In genomic region chr9:129582865-129583264, GRCh38 we compare ENCODE assay signal across 29 cellular contexts. TPM values are rescaled to one million over a fixed set of nuclear protein-coding genes. Genes with fewer than 3 reads are reported as not detected.
DNase-seq lines count a peak whose midpoint lies in the region; ATAC-seq and TF ChIP-seq lines count a peak whose summit lies in the region.
"Had no signal": no experiment of that assay in that cellular context is flagged by ENCODE, and none has a peak within 500 bp of the region (broad histone marks: within the 10 kb centered on the region; RNA-seq: fewer than 3 reads in every experiment).

No MANE protein-coding gene starts in this region.

- intact Hi-C loops in activated naive CD4-positive, alpha-beta T cell treated with anti-CD3 and anti-CD28 coated beads for 36 hours (cut with micrococcal nuclease): no loop called here
- intact Hi-C loops in IMR-90 (cut with micrococcal nuclease): no loop called here
- intact Hi-C loops in esophagus squamous epithelium (cut with DNase I): no loop called here

- H3K27ac ChIP-seq in IMR-90 (ENCODE audit: insufficient read depth, low read length) (no peak overlapping the region), neuronal stem cell (replicated peaks; ENCODE audit: low read length) (no peak overlapping the region), esophagus squamous epithelium (no peak overlapping the region)
- H3K27ac ChIP-seq: C4-2B, foreskin keratinocyte, heart right ventricle, parathyroid adenoma, right atrium auricular region, SJSA1, spleen, testis had no signal

- no peak overlapping the region for H2AK5ac ChIP-seq in IMR-90 (ENCODE audit: low read depth, low read length)
- H2AK5ac ChIP-seq in neuronal stem cell (ENCODE audit: low read depth, low read length): no peak overlapping the region

- H3K4me3 Mint-ChIP-seq in activated naive CD4-positive, alpha-beta T cell treated with anti-CD3 and anti-CD28 coated beads for 36 hours: no peak overlapping the region
- no peak overlapping the region for H3K4me3 Mint-ChIP-seq in activated CD4-positive, alpha-beta memory T cell treated with anti-CD3 and anti-CD28 coated beads, Interleukin-2, amount 10 ng/mL, durations not matched to agents 7 days and 5 days
- H3K4me3 Mint-ChIP-seq: activated naive CD4-positive, alpha-beta T cell treated with anti-CD3 and anti-CD28 coated beads, Interleukin-2, amount 50 U/mL, for 24 hours; endodermal cell; stimulated activated memory B cell treated with anti-CD40 and anti-IgM and Interleukin-4, amounts not matched to agents 10 μg/mL and 1 μg/mL and 100 μg/mL, for 72 hours; T-cell had no signal

- H3K79me1 ChIP-seq in IMR-90 (ENCODE audit: low read depth in 1 of 2, low read length in 2 of 2): no peaks in the 10 kb centered on the region; a peak in 1 of 4 replicates
- no peaks in the 10 kb centered on the region for H3K79me1 ChIP-seq in neuronal stem cell (ENCODE audit: low read depth, low read length)

- no peak overlapping the region for H4K5ac ChIP-seq in IMR-90 (ENCODE audit: low read depth, low read length)

- CTCF ChIA-PET in activated naive CD4-positive, alpha-beta T cell treated with anti-CD3 and anti-CD28 coated beads for 36 hours (lab: Charles Lee): interaction anchor here (0.9 to 1.5 kb wide), 2 partner anchors 132 to 262 kb away, joined by 3 read pairs; no protein-coding TSS in a partner anchor
- CTCF ChIA-PET in IMR-90 (lab: Yijun Ruan, JAX): no interaction called here
- CTCF ChIA-PET in activated CD4-positive, alpha-beta memory T cell treated with anti-CD3 and anti-CD28 coated beads, Interleukin-2, amount 10 ng/mL, durations not matched to agents 7 days and 5 days (lab: Charles Lee): interaction anchor here (1.0 to 2.1 kb wide), 3 partner anchors 10 to 440 kb away, joined by 4 to 7 read pairs (median 5); no protein-coding TSS in a partner anchor

- H2BK20ac ChIP-seq in IMR-90 (ENCODE audit: low read depth, low read length): 0 out of 2 replicates have a peak overlapping the region, but pooled peaks have one; percentile 9

- POLR2A ChIA-PET in IMR-90 (lab: Charles Lee; ENCODE audit: unreplicated experiment): interaction anchor here (0.7 kb wide), 1 partner anchor 247 kb away, joined by 4 read pairs; no protein-coding TSS in a partner anchor
- POLR2A ChIA-PET in activated CD4-positive, alpha-beta memory T cell treated with anti-CD3 and anti-CD28 coated beads, Interleukin-2, amount 10 ng/mL, durations not matched to agents 7 days and 5 days (lab: Charles Lee): interaction anchor here (0.7 to 5.8 kb wide), 4 partner anchors 12 to 422 kb away, joined by 3 to 38 read pairs (median 4); no protein-coding TSS in a partner anchor

- in situ Hi-C loops in IMR-90 (cut with MboI; ENCODE audit: low sequenced_read_pairs): no loop called here

- TF ChIP-seq CTCF in IMR-90 (conservative IDR thresholded peaks at IDR 0.05; ENCODE audit: low read depth, low read length) (no peak), esophagus squamous epithelium (IDR thresholded peaks at IDR 0.05) (no peak)

- no peak overlapping the region for H2AK9ac ChIP-seq in IMR-90 (replicated peaks; ENCODE audit: low read depth, low read length, poor library complexity)

- H3K4me1 Mint-ChIP-seq in activated naive CD4-positive, alpha-beta T cell treated with anti-CD3 and anti-CD28 coated beads for 36 hours (ENCODE audit: low read depth): peaks cover 45% of the 10 kb centered on the region
- peaks cover 80% of the 10 kb centered on the region for H3K4me1 Mint-ChIP-seq in activated CD4-positive, alpha-beta memory T cell treated with anti-CD3 and anti-CD28 coated beads, Interleukin-2, amount 10 ng/mL, durations not matched to agents 7 days and 5 days

- TF ChIP-seq POLR2A in IMR-90 (IDR thresholded peaks at IDR 0.05; ENCODE audit: low read depth, low read length): no peak
- no peak for TF ChIP-seq POLR2A in esophagus squamous epithelium (IDR thresholded peaks at IDR 0.05)

- 0 out of 2 replicates have a peak, but pooled peaks cover 1% of the 10 kb centered on the region for H3K36me3 ChIP-seq in IMR-90 (ENCODE audit: control insufficient read depth, insufficient read depth, low read length)
- no peaks in the 10 kb centered on the region for H3K36me3 ChIP-seq in neuronal stem cell (replicated peaks in 1 of 2; ENCODE audit: control insufficient read depth in 2 of 2, insufficient read depth in 2 of 2, low read length in 2 of 2)
- no peaks in the 10 kb centered on the region for H3K36me3 ChIP-seq in esophagus squamous epithelium
- H3K36me3 ChIP-seq: heart right ventricle, right atrium auricular region, SJSA1, spleen had no signal

- H4K20me1 ChIP-seq in IMR-90 (ENCODE audit: insufficient read depth, low read length): no peaks in the 10 kb centered on the region

- no peaks in the 10 kb centered on the region for H3K27me3 ChIP-seq in IMR-90 (ENCODE audit: control insufficient read depth, insufficient read depth, low read length)
- no peaks in the 10 kb centered on the region for H3K27me3 ChIP-seq in neuronal stem cell (ENCODE audit: control insufficient read depth in 3 of 3, insufficient read depth in 3 of 3, low read depth in 1 of 3, low read length in 3 of 3)
- H3K27me3 ChIP-seq in esophagus squamous epithelium: no peaks in the 10 kb centered on the region
- H3K27me3 ChIP-seq: foreskin keratinocyte, heart right ventricle, right atrium auricular region, SJSA1, spleen, testis had no signal

- BruUV-seq in IMR-90 (replicated peaks; lab: Mats Ljungman, UMichigan): no TSS peak

- H2BK15ac ChIP-seq in IMR-90 (ENCODE audit: low read depth, low read length) (no peak overlapping the region), neuronal stem cell (ENCODE audit: low read length) (no peak overlapping the region)

- no peak overlapping the region for H3K56ac ChIP-seq in IMR-90 (ENCODE audit: extremely low read depth, insufficient read depth, low read length)

- H2AFZ ChIP-seq in IMR-90 (replicated peaks; ENCODE audit: low read length, poor library complexity): peak overlapping the region; percentile 29
- H2AFZ ChIP-seq in neuronal stem cell (ENCODE audit: low read length): no peak overlapping the region
- H2AFZ ChIP-seq: parathyroid adenoma had no signal

- no peak overlapping the region for H2BK12ac ChIP-seq in neuronal stem cell (ENCODE audit: low read length)

- H3K23ac ChIP-seq in IMR-90 (ENCODE audit: low read depth, low read length) (no peak overlapping the region), neuronal stem cell (ENCODE audit: low read depth, low read length, poor library complexity) (no peak overlapping the region)

- peak overlapping the region in 1 of 2 donors; percentile 83 for H3K27ac Mint-ChIP-seq in activated naive CD4-positive, alpha-beta T cell treated with anti-CD3 and anti-CD28 coated beads, Interleukin-2, amount 50 U/mL, for 72 hours
- H3K27ac Mint-ChIP-seq in activated naive CD4-positive, alpha-beta T cell treated with anti-CD3 and anti-CD28 coated beads for 36 hours: no peak overlapping the region
- peak overlapping the region; percentile 73 for H3K27ac Mint-ChIP-seq in activated CD4-positive, alpha-beta memory T cell treated with anti-CD3 and anti-CD28 coated beads, Interleukin-2, amount 10 ng/mL, durations not matched to agents 7 days and 5 days
- H3K27ac Mint-ChIP-seq: endodermal cell; stimulated activated memory B cell treated with anti-CD40 and anti-IgM and Interleukin-4, amounts not matched to agents 10 μg/mL and 1 μg/mL and 100 μg/mL, for 72 hours had no signal

- no peak overlapping the region for H4K8ac ChIP-seq in IMR-90 (ENCODE audit: low read depth in 2 of 2, low read length in 2 of 2)
- no peak overlapping the region for H4K8ac ChIP-seq in neuronal stem cell (ENCODE audit: low read depth, low read length)

- no peak overlapping the region for H3K4ac ChIP-seq in IMR-90 (ENCODE audit: low read depth, low read length)
- H3K4ac ChIP-seq in neuronal stem cell (ENCODE audit: low read length): no peak overlapping the region

- no peak for TF ChIP-seq RAD21 in IMR-90 (IDR thresholded peaks at IDR 0.05; ENCODE audit: low read length)

- H3K9me3 Mint-ChIP-seq in activated naive CD4-positive, alpha-beta T cell treated with anti-CD3 and anti-CD28 coated beads, Interleukin-2, amount 50 U/mL, for 72 hours: peaks cover 6% of the 10 kb centered on the region in 2 donors
- no peaks in the 10 kb centered on the region for H3K9me3 Mint-ChIP-seq in activated naive CD4-positive, alpha-beta T cell treated with anti-CD3 and anti-CD28 coated beads for 36 hours
- H3K9me3 Mint-ChIP-seq in activated CD4-positive, alpha-beta memory T cell treated with anti-CD3 and anti-CD28 coated beads, Interleukin-2, amount 10 ng/mL, durations not matched to agents 7 days and 5 days: no peaks in the 10 kb centered on the region
- H3K9me3 Mint-ChIP-seq: activated naive CD4-positive, alpha-beta T cell treated with anti-CD3 and anti-CD28 coated beads, Interleukin-2, amount 50 U/mL, for 24 hours; endodermal cell; stimulated activated memory B cell treated with anti-CD40 and anti-IgM and Interleukin-4, amounts not matched to agents 10 μg/mL and 1 μg/mL and 100 μg/mL, for 72 hours; T-cell had no signal

- dilution Hi-C loops in IMR-90 (cut with HindIII; ENCODE audit: low sequenced_read_pairs, unreplicated experiment): no loop called here

- H3K4me3 ChIP-seq in IMR-90 (ENCODE audit: insufficient read depth, low read depth, low read length) (no peak overlapping the region), neuronal stem cell (ENCODE audit: low read length in 2 of 2) (no peak overlapping the region), esophagus squamous epithelium (no peak overlapping the region)
- H3K4me3 ChIP-seq: heart right ventricle, lung, right atrium auricular region, SJSA1, spleen, testis had no signal

- H3K4me1 ChIP-seq in IMR-90 (ENCODE audit: control insufficient read depth, insufficient read depth, low read length) (peaks cover 13% of the 10 kb centered on the region), neuronal stem cell (ENCODE audit: control insufficient read depth in 2 of 2, insufficient read depth in 1 of 2, low read depth in 1 of 2, low read length in 2 of 2) (peaks cover 7 to 10% of the 10 kb centered on the region in 2 donors), esophagus squamous epithelium (peaks cover 0 to 10% (median 9%) of the 10 kb centered on the region in 3 donors)
- H3K4me1 ChIP-seq: foreskin keratinocyte, parathyroid adenoma had no signal

- ATAC-seq in activated naive CD4-positive, alpha-beta T cell treated with anti-CD3 and anti-CD28 coated beads, Interleukin-2, amount 50 U/mL, for 72 hours: peak; percentile 61 to 86
- no peak for ATAC-seq in IMR-90 (ENCODE audit: low read depth)
- ATAC-seq: foreskin keratinocyte; stimulated activated memory B cell treated with anti-CD40 and anti-IgM and Interleukin-4, amounts not matched to agents 10 μg/mL and 1 μg/mL and 100 μg/mL, for 72 hours had no signal

- H3K27me3 Mint-ChIP-seq in activated naive CD4-positive, alpha-beta T cell treated with anti-CD3 and anti-CD28 coated beads for 36 hours (ENCODE audit: low read depth): no peaks in the 10 kb centered on the region
- no peaks in the 10 kb centered on the region for H3K27me3 Mint-ChIP-seq in activated CD4-positive, alpha-beta memory T cell treated with anti-CD3 and anti-CD28 coated beads, Interleukin-2, amount 10 ng/mL, durations not matched to agents 7 days and 5 days
- H3K27me3 Mint-ChIP-seq: activated naive CD4-positive, alpha-beta T cell treated with anti-CD3 and anti-CD28 coated beads, Interleukin-2, amount 50 U/mL, for 24 hours; T-cell had no signal

- H2BK120ac ChIP-seq in IMR-90 (ENCODE audit: low read depth, low read length) (no peak overlapping the region), neuronal stem cell (ENCODE audit: low read depth, low read length) (no peak overlapping the region)

- no peak overlapping the region for H3K9ac ChIP-seq in IMR-90 (ENCODE audit: low read depth, low read length)
- no peak overlapping the region for H3K9ac ChIP-seq in neuronal stem cell (ENCODE audit: low read depth, low read length, poor library complexity)
- H3K9ac ChIP-seq: parathyroid adenoma had no signal

- H3K18ac ChIP-seq in IMR-90 (ENCODE audit: low read depth, low read length) (no peak overlapping the region), neuronal stem cell (ENCODE audit: low read length) (peak overlapping the region; percentile 68)

- peaks cover 0 to 5% of the 10 kb centered on the region in 2 donors for H3K36me3 Mint-ChIP-seq in activated naive CD4-positive, alpha-beta T cell treated with anti-CD3 and anti-CD28 coated beads, Interleukin-2, amount 50 U/mL, for 72 hours
- no peaks in the 10 kb centered on the region for H3K36me3 Mint-ChIP-seq in activated naive CD4-positive, alpha-beta T cell treated with anti-CD3 and anti-CD28 coated beads for 36 hours (ENCODE audit: low read depth)
- no peaks in the 10 kb centered on the region for H3K36me3 Mint-ChIP-seq in activated CD4-positive, alpha-beta memory T cell treated with anti-CD3 and anti-CD28 coated beads, Interleukin-2, amount 10 ng/mL, durations not matched to agents 7 days and 5 days (ENCODE audit: low read depth)
- H3K36me3 Mint-ChIP-seq: activated naive CD4-positive, alpha-beta T cell treated with anti-CD3 and anti-CD28 coated beads, Interleukin-2, amount 50 U/mL, for 24 hours; stimulated activated memory B cell treated with anti-CD40 and anti-IgM and Interleukin-4, amounts not matched to agents 10 μg/mL and 1 μg/mL and 100 μg/mL, for 72 hours; T-cell had no signal

- WGBS in IMR-90 (ENCODE audit: extremely low coverage in 2 of 2, insufficient read length in 1 of 2), 2 experiments: no CpG with 5 or more reads among the region's 3 CpGs
- WGBS in neuronal stem cell (ENCODE audit: extremely low coverage in 2 of 2, insufficient read length in 2 of 2, insufficient replicate concordance in 1 of 2), 2 donors: no CpG with 5 or more reads among the region's 3 CpGs
- 82 to 90% methylated on average over 3 of the region's 3 CpGs for WGBS in esophagus squamous epithelium, 2 donors

- H3K14ac ChIP-seq in IMR-90 (replicated peaks; ENCODE audit: low read depth, low read length) (no peak overlapping the region), neuronal stem cell (ENCODE audit: low read length) (no peak overlapping the region)

- H3K9me3 ChIP-seq in IMR-90 (ENCODE audit: control insufficient read depth, insufficient read depth, low read length) (no peaks in the 10 kb centered on the region), neuronal stem cell (replicated peaks in 1 of 2; ENCODE audit: control insufficient read depth in 2 of 2, insufficient read depth in 1 of 2, low read depth in 1 of 2, low read length in 2 of 2) (peaks cover 3 to 4% of the 10 kb centered on the region in 2 donors), esophagus squamous epithelium (no peaks in the 10 kb centered on the region)
- H3K9me3 ChIP-seq: heart right ventricle, right atrium auricular region, SJSA1, spleen, testis had no signal

- H3K4me2 ChIP-seq in IMR-90 (ENCODE audit: low read depth, low read length) (no peak overlapping the region), neuronal stem cell (ENCODE audit: insufficient read depth, low read length, poor library complexity, severe bottlenecking) (no peak overlapping the region)

- no peak for DNase-seq in activated naive CD4-positive, alpha-beta T cell treated with anti-CD3 and anti-CD28 coated beads, Interleukin-2, amount 50 U/mL, for 72 hours (ENCODE audit: low spot score in 2 of 2)
- no peak for DNase-seq in activated naive CD4-positive, alpha-beta T cell treated with anti-CD3 and anti-CD28 coated beads for 36 hours
- no peak for DNase-seq in IMR-90
- peak; percentile 58 for DNase-seq in activated CD4-positive, alpha-beta memory T cell treated with anti-CD3 and anti-CD28 coated beads, Interleukin-2, amount 10 ng/mL, durations not matched to agents 7 days and 5 days
- DNase-seq in neuronal stem cell (ENCODE audit: low spot score): no peak
- DNase-seq in esophagus squamous epithelium (lab: John Stamatoyannopoulos, UW): no peak
- DNase-seq in germinal center (ENCODE audit: low spot score): no peak
- DNase-seq: caudate nucleus; endodermal cell; foreskin keratinocyte; heart right ventricle; Karpas-422; NCI-H146; NCI-H2107; NCI-H748 treated with DMSO at 0.1 percent for 48 hours; spleen; stimulated activated CD4-positive, alpha-beta T cell treated with anti-CD3 and anti-CD28 coated beads, Interleukin-2, amount 100 ng/mL, for 48 hours; T-cell; testis had no signal

- peaks cover 12% of the 10 kb centered on the region; the same call in 1 of the 2 replicates for H3K9me1 ChIP-seq in IMR-90 (ENCODE audit: insufficient read depth, low read length)

- H2BK5ac ChIP-seq in IMR-90 (ENCODE audit: low read depth, low read length, poor library complexity, severe bottlenecking): no peak overlapping the region
- no peak overlapping the region for H2BK5ac ChIP-seq in neuronal stem cell (ENCODE audit: low read length)

- no peak overlapping the region for H4K91ac ChIP-seq in IMR-90 (ENCODE audit: insufficient read depth, low read depth, low read length)
- no peak overlapping the region for H4K91ac ChIP-seq in neuronal stem cell (ENCODE audit: low read depth, low read length, poor library complexity)

RNA-seq across cellular contexts. Expression of gene C9orf50, which starts 38.0 kb away (rescaled TPM):
- under 1 TPM in 1 of 2 donors, not detected in 1; 0.41 TPM for total RNA-seq in activated naive CD4-positive, alpha-beta T cell treated with anti-CD3 and anti-CD28 coated beads, Interleukin-2, amount 50 U/mL, for 72 hours
- not detected for total RNA-seq in activated naive CD4-positive, alpha-beta T cell treated with anti-CD3 and anti-CD28 coated beads for 36 hours
- total RNA-seq in IMR-90 (2012; rRNA removed): not detected in 2 replicates
- polyA plus RNA-seq in IMR-90 (2012; rRNA removed): 0.09 and 0.20 TPM in 2 replicates
- polyA plus RNA-seq in IMR-90 (2012; cell fraction: cytosol; rRNA removed): 0.06 and 0.19 TPM in 2 replicates
- polyA plus RNA-seq in IMR-90 (2012; cell fraction: nucleus; rRNA removed; ENCODE audit: low replicate concordance): 0.42 and 0.54 TPM in 2 replicates
- not detected for total RNA-seq in activated CD4-positive, alpha-beta memory T cell treated with anti-CD3 and anti-CD28 coated beads, Interleukin-2, amount 10 ng/mL, durations not matched to agents 7 days and 5 days
- polyA plus RNA-seq in neuronal stem cell (2013, experiment 1 of 2): 0.11 TPM
- polyA plus RNA-seq in neuronal stem cell (2013, experiment 2 of 2): 0.07 TPM
- total RNA-seq in esophagus squamous epithelium: not detected
- total RNA-seq: endodermal cell, esophagus mucosa, foreskin keratinocyte, heart right ventricle, right atrium auricular region, SJSA1, T-cell, urinary bladder had no signal
- polyA plus RNA-seq: foreskin keratinocyte, heart right ventricle, lung, neural cell had no signal

RNA-seq across cellular contexts. Expression of gene NTMT1, which starts 43.1 kb away (rescaled TPM):
- 10 to 100 TPM; 47.5 to 56.4 TPM for total RNA-seq in activated naive CD4-positive, alpha-beta T cell treated with anti-CD3 and anti-CD28 coated beads, Interleukin-2, amount 50 U/mL, for 72 hours
- 10 to 100 TPM; 58.6 to 59.3 TPM for total RNA-seq in activated naive CD4-positive, alpha-beta T cell treated with anti-CD3 and anti-CD28 coated beads for 36 hours
- total RNA-seq in IMR-90 (2012; rRNA removed): 67.8 and 68.1 TPM in 2 replicates
- 88.1 and 108 TPM in 2 replicates for polyA plus RNA-seq in IMR-90 (2012; rRNA removed)
- polyA plus RNA-seq in IMR-90 (2012; cell fraction: cytosol; rRNA removed): 57.5 and 92.6 TPM in 2 replicates
- polyA plus RNA-seq in IMR-90 (2012; cell fraction: nucleus; rRNA removed; ENCODE audit: low replicate concordance): 56.2 and 66.4 TPM in 2 replicates
- 10 to 100 TPM; 34.2 to 38.7 TPM for total RNA-seq in activated CD4-positive, alpha-beta memory T cell treated with anti-CD3 and anti-CD28 coated beads, Interleukin-2, amount 10 ng/mL, durations not matched to agents 7 days and 5 days
- polyA plus RNA-seq in neuronal stem cell (2013, experiment 1 of 2): 24.4 TPM
- polyA plus RNA-seq in neuronal stem cell (2013, experiment 2 of 2): 22.5 TPM
- total RNA-seq in esophagus squamous epithelium: 10 to 100 TPM; 14.0 to 17.6 (median 16.0) TPM

RNA-seq across cellular contexts. Expression of gene ASB6, which starts 59.1 kb away (rescaled TPM):
- total RNA-seq in activated naive CD4-positive, alpha-beta T cell treated with anti-CD3 and anti-CD28 coated beads, Interleukin-2, amount 50 U/mL, for 72 hours: 10 to 100 TPM; 16.3 to 17.6 TPM
- 10 to 100 TPM; 13.0 to 13.8 TPM for total RNA-seq in activated naive CD4-positive, alpha-beta T cell treated with anti-CD3 and anti-CD28 coated beads for 36 hours
- total RNA-seq in IMR-90 (2012; rRNA removed) (9.4 and 9.7 TPM in 2 replicates), esophagus squamous epithelium (10 to 100 TPM; 15.4 to 22.5 (median 17.6) TPM)
- 28.9 and 31.4 TPM in 2 replicates for polyA plus RNA-seq in IMR-90 (2012; rRNA removed)
- 22.2 and 27.8 TPM in 2 replicates for polyA plus RNA-seq in IMR-90 (2012; cell fraction: cytosol; rRNA removed)
- 42.0 and 79.1 TPM in 2 replicates for polyA plus RNA-seq in IMR-90 (2012; cell fraction: nucleus; rRNA removed; ENCODE audit: low replicate concordance)
- total RNA-seq in activated CD4-positive, alpha-beta memory T cell treated with anti-CD3 and anti-CD28 coated beads, Interleukin-2, amount 10 ng/mL, durations not matched to agents 7 days and 5 days: 10 to 100 TPM; 22.5 to 23.4 TPM
- polyA plus RNA-seq in neuronal stem cell (2013, experiment 1 of 2): 10.1 TPM
- 10.5 TPM for polyA plus RNA-seq in neuronal stem cell (2013, experiment 2 of 2)
